10 cellular contexts compared by ENCODE assay signal in the genomic region with DNA sequence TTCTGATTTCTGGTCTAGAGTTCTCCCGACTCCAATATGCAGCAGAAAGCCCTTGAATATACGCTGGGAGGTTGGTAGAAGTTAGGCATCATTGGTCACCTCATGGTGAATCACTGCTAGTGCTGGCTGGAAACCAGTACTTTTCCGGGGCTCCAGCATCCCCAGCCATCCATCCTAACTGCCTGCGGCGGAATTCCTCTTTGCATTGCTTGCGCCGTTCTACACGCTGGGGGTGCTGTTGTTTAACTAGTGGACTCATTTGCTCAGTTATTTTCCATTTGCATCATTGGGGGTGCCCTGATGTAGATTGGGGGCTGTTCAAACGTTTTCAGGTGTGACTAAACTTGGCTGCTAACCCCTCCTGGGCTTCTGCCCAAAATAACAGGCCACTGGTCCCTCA. TPM values are rescaled to one million over a fixed set of nuclear protein-coding genes. Genes with fewer than 3 reads are reported as not detected.
DNase-seq lines count a peak whose midpoint lies in the region; ATAC-seq and TF ChIP-seq lines count a peak whose summit lies in the region.
"Had no signal": no experiment of that assay in that cellular context is flagged by ENCODE, and none has a peak within 500 bp of the region (broad histone marks: within the 10 kb centered on the region; RNA-seq: fewer than 3 reads in every experiment).

No MANE protein-coding gene starts in this region.

- POLR2A ChIA-PET in HCT116 (lab: Charles Lee) = no interaction called here

- ATAC-seq in HCT116 = no peak
- ATAC-seq in HG03565 (IDR thresholded peaks at IDR 0.05; ENCODE audit: unreplicated experiment) = no peak

- no peaks in the 10 kb centered on the region for H4K20me1 ChIP-seq in HCT116 (ENCODE audit: insufficient read depth)

- no peak overlapping the region for H3K4me3 ChIP-seq in HCT116 (replicated peaks in 1 of 2; ENCODE audit: low read depth in 1 of 2, low read length in 2 of 2)
- no peak overlapping the region for H3K4me3 ChIP-seq in WERI-Rb-1 (ENCODE audit: low read depth, low read length)

- H3K27ac ChIP-seq in HCT116 (ENCODE audit: low read depth, low read length) (no peak overlapping the region), WERI-Rb-1 (no peak overlapping the region)

- H3K9me3 ChIP-seq in HCT116 (ENCODE audit: control insufficient read depth in 1 of 2, insufficient read depth in 1 of 2, low read depth in 1 of 2, low read length in 2 of 2) = no peaks in the 10 kb centered on the region
- no peaks in the 10 kb centered on the region for H3K9me3 ChIP-seq in WERI-Rb-1 (ENCODE audit: severe bottlenecking)

- H3K79me2 ChIP-seq in HCT116 (ENCODE audit: insufficient read depth, low read length) = no peaks in the 10 kb centered on the region

- peak; percentile 29 for DNase-seq in AG08396 (ENCODE audit: low spot score)
- DNase-seq in HCT116 (ENCODE audit: low read depth, low spot score) = no peak
- DNase-seq in WERI-Rb-1 = no peak
- peak; percentile 55 for DNase-seq in iPS-NIHi7 (ENCODE audit: extremely low spot score)
- DNase-seq in activated T-cell treated with anti-CD3 and anti-CD28 coated beads for 4 hours = no peak
- no peak for DNase-seq in NCI-H1930 (lab: John Stamatoyannopoulos, UW)
- no peak for DNase-seq in stimulated activated CD4-positive, alpha-beta T cell treated with anti-CD3 and anti-CD28 coated beads, Interleukin-4, amount 100 ng/mL, for 1 hour
- DNase-seq: GDM1 had no signal

- RAD21 ChIA-PET in HCT116 (lab: Charles Lee; ENCODE audit: low non-redundant PET in 1 of 2, low total read pairs in 2 of 2, uncharacterized antibody in 2 of 2, unreplicated experiment in 2 of 2) = no interaction called here

- H3K9me2 ChIP-seq in HCT116 (ENCODE audit: insufficient read depth) = no peaks in the 10 kb centered on the region

- peak; percentile 33; the same call in 1 of the 2 replicates for TF ChIP-seq RAD21 in HCT116 (IDR thresholded peaks at IDR 0.05; ENCODE audit: low read depth)

- H3K27me3 ChIP-seq in HCT116 (ENCODE audit: insufficient read depth, low read length) (0 out of 2 replicates have a peak, but pooled peaks cover 3% of the 10 kb centered on the region), WERI-Rb-1 (ENCODE audit: insufficient read depth, low read depth, severe bottlenecking) (peaks cover 68% of the 10 kb centered on the region)

- H2AFZ ChIP-seq in HCT116 (ENCODE audit: low read depth, low read length, poor library complexity, severe bottlenecking) = no peak overlapping the region

- BruUV-seq in HCT116 (replicated peaks; lab: Mats Ljungman, UMichigan) = no TSS peak

- H3K4me1 ChIP-seq in HCT116 (ENCODE audit: control insufficient read depth in 1 of 2, insufficient read depth in 2 of 2, low read length in 2 of 2) = no peaks in the 10 kb centered on the region

- TF ChIP-seq POLR2A in HCT116 (IDR thresholded peaks at IDR 0.05; ENCODE audit: borderline replicate concordance, extremely low read depth, insufficient read depth, insufficient read length) = no peak

- CTCF ChIA-PET in HCT116 (lab: Charles Lee) = interaction anchor here (2.1 kb wide), 1 partner anchor 381 kb away, joined by 5 read pairs; no protein-coding TSS in a partner anchor

- H3K4me2 ChIP-seq in HCT116 (ENCODE audit: low read length) = no peak overlapping the region

- intact Hi-C loops in HCT116 (cut with micrococcal nuclease) = loop anchor here (1.0 to 5.0 kb wide), 4 partner anchors 208 to 1479 kb away; no protein-coding TSS in a partner anchor

- no peak overlapping the region for H3K9ac ChIP-seq in HCT116 (ENCODE audit: low read length)

- H3K36me3 ChIP-seq in HCT116 (ENCODE audit: control insufficient read depth in 1 of 2, insufficient read depth in 2 of 2, low read length in 2 of 2) = no peaks in the 10 kb centered on the region
- H3K36me3 ChIP-seq in WERI-Rb-1 = no peaks in the 10 kb centered on the region

- TF ChIP-seq CTCF in HCT116 (IDR thresholded peaks at IDR 0.05 in 2 of 3, conservative IDR thresholded peaks at IDR 0.05 in 1 of 3; ENCODE audit: borderline replicate concordance in 1 of 3, insufficient read depth in 1 of 3, low read depth in 2 of 3, low read length in 2 of 3) = no peak
- peak; percentile 47; the same call in 1 of the 2 replicates for TF ChIP-seq CTCF in WERI-Rb-1 (IDR thresholded peaks at IDR 0.05; ENCODE audit: low read depth, low read length)

TF ChIP-seq in HCT116, 20 proteins besides CTCF, POLR2A, EP300 and RAD21:
- TF ChIP-seq, protein P1, sequence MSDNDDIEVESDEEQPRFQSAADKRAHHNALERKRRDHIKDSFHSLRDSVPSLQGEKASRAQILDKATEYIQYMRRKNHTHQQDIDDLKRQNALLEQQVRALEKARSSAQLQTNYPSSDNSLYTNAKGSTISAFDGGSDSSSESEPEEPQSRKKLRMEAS (IDR thresholded peaks at IDR 0.05) = no peak
- TF ChIP-seq ATF3 (IDR thresholded peaks at IDR 0.05) (no peak), FOSL1 (IDR thresholded peaks at IDR 0.05; ENCODE audit: low read depth) (no peak), SIN3A (IDR thresholded peaks at IDR 0.05; ENCODE audit: low read depth) (no peak), EZH2phosphoT487 (IDR thresholded peaks at IDR 0.05; ENCODE audit: borderline replicate concordance) (no peak), CBX3 (IDR thresholded peaks at IDR 0.05; ENCODE audit: low read depth) (no peak), JUND (IDR thresholded peaks at IDR 0.05) (no peak), EGR1 (IDR thresholded peaks at IDR 0.05; ENCODE audit: low read depth) (no peak), ELF1 (IDR thresholded peaks at IDR 0.05; ENCODE audit: borderline replicate concordance, low read depth) (no peak), ZFX (IDR thresholded peaks at IDR 0.05) (no peak), CEBPB (IDR thresholded peaks at IDR 0.05; ENCODE audit: low read depth) (no peak), YY1 (IDR thresholded peaks at IDR 0.05; ENCODE audit: extremely low read depth, insufficient replicate concordance, low read depth, low read length) (no peak), SP1 (IDR thresholded peaks at IDR 0.05; ENCODE audit: low read depth) (no peak), SRF (IDR thresholded peaks at IDR 0.05; ENCODE audit: low read depth) (no peak), ZNF274 (IDR thresholded peaks at IDR 0.05; ENCODE audit: low read depth, low read length) (no peak), TCF7L2 (IDR thresholded peaks at IDR 0.05; ENCODE audit: borderline replicate concordance, extremely low read depth, insufficient read depth, insufficient read length) (no peak), POLR2AphosphoS5 (IDR thresholded peaks at IDR 0.05; ENCODE audit: low read depth, low read length) (no peak), ZBTB33 (IDR thresholded peaks at IDR 0.05; ENCODE audit: extremely low read depth, insufficient replicate concordance, low read length) (no peak)
- TF ChIP-seq, protein P2, sequence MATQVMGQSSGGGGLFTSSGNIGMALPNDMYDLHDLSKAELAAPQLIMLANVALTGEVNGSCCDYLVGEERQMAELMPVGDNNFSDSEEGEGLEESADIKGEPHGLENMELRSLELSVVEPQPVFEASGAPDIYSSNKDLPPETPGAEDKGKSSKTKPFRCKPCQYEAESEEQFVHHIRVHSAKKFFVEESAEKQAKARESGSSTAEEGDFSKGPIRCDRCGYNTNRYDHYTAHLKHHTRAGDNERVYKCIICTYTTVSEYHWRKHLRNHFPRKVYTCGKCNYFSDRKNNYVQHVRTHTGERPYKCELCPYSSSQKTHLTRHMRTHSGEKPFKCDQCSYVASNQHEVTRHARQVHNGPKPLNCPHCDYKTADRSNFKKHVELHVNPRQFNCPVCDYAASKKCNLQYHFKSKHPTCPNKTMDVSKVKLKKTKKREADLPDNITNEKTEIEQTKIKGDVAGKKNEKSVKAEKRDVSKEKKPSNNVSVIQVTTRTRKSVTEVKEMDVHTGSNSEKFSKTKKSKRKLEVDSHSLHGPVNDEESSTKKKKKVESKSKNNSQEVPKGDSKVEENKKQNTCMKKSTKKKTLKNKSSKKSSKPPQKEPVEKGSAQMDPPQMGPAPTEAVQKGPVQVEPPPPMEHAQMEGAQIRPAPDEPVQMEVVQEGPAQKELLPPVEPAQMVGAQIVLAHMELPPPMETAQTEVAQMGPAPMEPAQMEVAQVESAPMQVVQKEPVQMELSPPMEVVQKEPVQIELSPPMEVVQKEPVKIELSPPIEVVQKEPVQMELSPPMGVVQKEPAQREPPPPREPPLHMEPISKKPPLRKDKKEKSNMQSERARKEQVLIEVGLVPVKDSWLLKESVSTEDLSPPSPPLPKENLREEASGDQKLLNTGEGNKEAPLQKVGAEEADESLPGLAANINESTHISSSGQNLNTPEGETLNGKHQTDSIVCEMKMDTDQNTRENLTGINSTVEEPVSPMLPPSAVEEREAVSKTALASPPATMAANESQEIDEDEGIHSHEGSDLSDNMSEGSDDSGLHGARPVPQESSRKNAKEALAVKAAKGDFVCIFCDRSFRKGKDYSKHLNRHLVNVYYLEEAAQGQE (IDR thresholded peaks at IDR 0.05; ENCODE audit: low read depth) = no peak

RNA-seq across cellular contexts. Expression of gene GPR50, which starts 23.3 kb away (rescaled TPM):
- not detected for total RNA-seq in HCT116 (2021; ENCODE audit: unreplicated experiment)
- polyA plus RNA-seq in HCT116 (2012) = 0.04 and 0.14 TPM in 2 replicates
- total RNA-seq: posterior vena cava had no signal

Comparison
In these comparisons a context has a peak if more than half of its experiments do, and no peak if none do; other contexts are left out.
1. DNase-seq: peak in AG08396 (single experiment) and iPS-NIHi7 (single experiment); none in HCT116 (single experiment), WERI-Rb-1 (single experiment), activated T-cell treated with anti-CD3 and anti-CD28 coated beads for 4 hours (single experiment), NCI-H1930 (0 of 2) and stimulated activated CD4-positive, alpha-beta T cell treated with anti-CD3 and anti-CD28 coated beads, Interleukin-4, amount 100 ng/mL, for 1 hour (single experiment).